10 cellular contexts compared by ENCODE assay signal in genomic region chr10:29646960-29647431, GRCh38. TPM values are rescaled to one million over a fixed set of nuclear protein-coding genes. Genes with fewer than 3 reads are reported as not detected.
A peak's percentile ranks its signal among the peaks of the same experiment; 100 is the strongest.
DNase-seq lines count a peak whose midpoint lies in the region; ATAC-seq and TF ChIP-seq lines count a peak whose summit lies in the region.
"Had no signal": no experiment of that assay in that cellular context is flagged by ENCODE, and none has a peak within 500 bp of the region (broad histone marks: within the 10 kb centered on the region; RNA-seq: fewer than 3 reads in every experiment).

No MANE protein-coding gene starts in this region.

- no peak overlapping the region; the same call in 1 of the 2 replicates for H2AFZ ChIP-seq in GM23248

- no peaks in the 10 kb centered on the region for H4K20me1 ChIP-seq in GM23248 (ENCODE audit: insufficient read depth)

- TF ChIP-seq CTCF in glutamatergic neuron (IDR thresholded peaks at IDR 0.05; ENCODE audit: partially characterized antibody, unreplicated experiment), result no peak

- H3K27ac ChIP-seq in GM23248, result peak overlapping the region; percentile 46

- H3K36me3 ChIP-seq in GM23248 (ENCODE audit: low read depth) (no peaks in the 10 kb centered on the region), skeletal muscle satellite cell (ENCODE audit: insufficient read depth, low read length) (no peaks in the 10 kb centered on the region)

- H3K9me3 ChIP-seq in GM23248 (ENCODE audit: low read depth) (no peaks in the 10 kb centered on the region), skeletal muscle satellite cell (replicated peaks; ENCODE audit: low read length) (no peaks in the 10 kb centered on the region)

- H3F3A ChIP-seq in GM23248 (ENCODE audit: insufficient read depth), result peaks cover 60% of the 10 kb centered on the region

- H3K4me3 ChIP-seq in GM23248, result peak overlapping the region; percentile 30
- no peak overlapping the region for H3K4me3 ChIP-seq in skeletal muscle satellite cell (ENCODE audit: low read length)

- H3K27me3 Mint-ChIP-seq in activated naive CD8-positive, alpha-beta T cell treated with anti-CD3 and anti-CD28 coated beads, Interleukin-2, amount 10 ng/mL, durations not matched to agents 7 days and 5 days, result peaks cover 2% of the 10 kb centered on the region
- peaks cover 7% of the 10 kb centered on the region for H3K27me3 Mint-ChIP-seq in glutamatergic neuron (ENCODE audit: unreplicated experiment)
- peaks cover 29% of the 10 kb centered on the region for H3K27me3 Mint-ChIP-seq in activated T-helper 1 cell treated with anti-CD3 and anti-CD28 coated beads, Interleukin-12 subunit alpha, Interleukin-12 subunit beta, Interleukin-2, Interleukin-4 antibody, amounts not matched to agents 30 ng/mL and 10 ng/mL and 1 ng/mL, durations not matched to agents 14 hours and 24 hours and 36 hours (ENCODE audit: insufficient read depth)

- in situ Hi-C loops in GM23248 (cut with MboI), result no loop called here

- H3K4me1 Mint-ChIP-seq in activated naive CD8-positive, alpha-beta T cell treated with anti-CD3 and anti-CD28 coated beads, Interleukin-2, amount 10 ng/mL, durations not matched to agents 7 days and 5 days, result peaks cover 39% of the 10 kb centered on the region
- peaks cover 44% of the 10 kb centered on the region for H3K4me1 Mint-ChIP-seq in glutamatergic neuron (ENCODE audit: low read depth, unreplicated experiment)
- peaks cover 22% of the 10 kb centered on the region for H3K4me1 Mint-ChIP-seq in activated T-helper 1 cell treated with anti-CD3 and anti-CD28 coated beads, Interleukin-12 subunit alpha, Interleukin-12 subunit beta, Interleukin-2, Interleukin-4 antibody, amounts not matched to agents 30 ng/mL and 10 ng/mL and 1 ng/mL, durations not matched to agents 14 hours and 24 hours and 36 hours (ENCODE audit: low read depth)

- DNase-seq in GM23248, result peak; percentile 57
- no peak for DNase-seq in activated naive CD8-positive, alpha-beta T cell treated with anti-CD3 and anti-CD28 coated beads, Interleukin-2, amount 10 ng/mL, durations not matched to agents 7 days and 5 days
- no peak for DNase-seq in glutamatergic neuron
- DNase-seq in NCI-H524 (lab: John Stamatoyannopoulos, UW), result no peak
- no peak for DNase-seq in islet precursor cell
- DNase-seq in activated T-helper 1 cell treated with anti-CD3 and anti-CD28 coated beads, Interleukin-12 subunit alpha, Interleukin-12 subunit beta, Interleukin-2, Interleukin-4 antibody, amounts not matched to agents 30 ng/mL and 10 ng/mL and 1 ng/mL, durations not matched to agents 14 hours and 24 hours and 36 hours (ENCODE audit: low spot score), result no peak
- DNase-seq in ureter (ENCODE audit: low spot score), result no peak
- DNase-seq: head of caudate nucleus; stimulated activated CD4-positive, alpha-beta T cell treated with anti-CD3 and anti-CD28 coated beads, Interleukin-12 subunit alpha, Interleukin-12 subunit beta, amount 100 ng/mL, for 4 hours had no signal

- H3K79me2 ChIP-seq in GM23248 (ENCODE audit: insufficient read depth), result no peaks in the 10 kb centered on the region

- intact Hi-C loops in activated T-helper 1 cell treated with anti-CD3 and anti-CD28 coated beads, Interleukin-12 subunit alpha, Interleukin-12 subunit beta, Interleukin-2, Interleukin-4 antibody, amounts not matched to agents 30 ng/mL and 10 ng/mL and 1 ng/mL, durations not matched to agents 14 hours and 24 hours and 36 hours (cut with micrococcal nuclease), result no loop called here

- H3K9me2 ChIP-seq in GM23248 (ENCODE audit: insufficient read depth), result no peaks in the 10 kb centered on the region

- 16 to 19% methylated on average over 3 of the region's 3 CpGs for WGBS in GM23248 (ENCODE audit: low coverage in 1 of 2, low lambda C conversion rate in 2 of 2, missing lambda C conversion rate in 2 of 2), 2 experiments

- H3K36me3 Mint-ChIP-seq in activated naive CD8-positive, alpha-beta T cell treated with anti-CD3 and anti-CD28 coated beads, Interleukin-2, amount 10 ng/mL, durations not matched to agents 7 days and 5 days, result no peaks in the 10 kb centered on the region
- no peaks in the 10 kb centered on the region for H3K36me3 Mint-ChIP-seq in glutamatergic neuron (ENCODE audit: unreplicated experiment)
- peaks cover 3% of the 10 kb centered on the region for H3K36me3 Mint-ChIP-seq in activated T-helper 1 cell treated with anti-CD3 and anti-CD28 coated beads, Interleukin-12 subunit alpha, Interleukin-12 subunit beta, Interleukin-2, Interleukin-4 antibody, amounts not matched to agents 30 ng/mL and 10 ng/mL and 1 ng/mL, durations not matched to agents 14 hours and 24 hours and 36 hours (ENCODE audit: low read depth)

- H3K27ac Mint-ChIP-seq in activated naive CD8-positive, alpha-beta T cell treated with anti-CD3 and anti-CD28 coated beads, Interleukin-2, amount 10 ng/mL, durations not matched to agents 7 days and 5 days, result peak overlapping the region; percentile 17
- peak overlapping the region; percentile 84 for H3K27ac Mint-ChIP-seq in glutamatergic neuron (ENCODE audit: unreplicated experiment)
- no peak overlapping the region for H3K27ac Mint-ChIP-seq in activated T-helper 1 cell treated with anti-CD3 and anti-CD28 coated beads, Interleukin-12 subunit alpha, Interleukin-12 subunit beta, Interleukin-2, Interleukin-4 antibody, amounts not matched to agents 30 ng/mL and 10 ng/mL and 1 ng/mL, durations not matched to agents 14 hours and 24 hours and 36 hours

- no peaks in the 10 kb centered on the region for H3K9me3 Mint-ChIP-seq in activated naive CD8-positive, alpha-beta T cell treated with anti-CD3 and anti-CD28 coated beads, Interleukin-2, amount 10 ng/mL, durations not matched to agents 7 days and 5 days
- H3K9me3 Mint-ChIP-seq in glutamatergic neuron (ENCODE audit: unreplicated experiment), result peaks cover 13% of the 10 kb centered on the region
- no peaks in the 10 kb centered on the region for H3K9me3 Mint-ChIP-seq in activated T-helper 1 cell treated with anti-CD3 and anti-CD28 coated beads, Interleukin-12 subunit alpha, Interleukin-12 subunit beta, Interleukin-2, Interleukin-4 antibody, amounts not matched to agents 30 ng/mL and 10 ng/mL and 1 ng/mL, durations not matched to agents 14 hours and 24 hours and 36 hours

- H3K4me3 Mint-ChIP-seq in activated naive CD8-positive, alpha-beta T cell treated with anti-CD3 and anti-CD28 coated beads, Interleukin-2, amount 10 ng/mL, durations not matched to agents 7 days and 5 days, result peak overlapping the region; percentile 15
- no peak overlapping the region for H3K4me3 Mint-ChIP-seq in glutamatergic neuron (ENCODE audit: unreplicated experiment)
- no peak overlapping the region for H3K4me3 Mint-ChIP-seq in activated T-helper 1 cell treated with anti-CD3 and anti-CD28 coated beads, Interleukin-12 subunit alpha, Interleukin-12 subunit beta, Interleukin-2, Interleukin-4 antibody, amounts not matched to agents 30 ng/mL and 10 ng/mL and 1 ng/mL, durations not matched to agents 14 hours and 24 hours and 36 hours

- H3K27me3 ChIP-seq in GM23248 (replicated peaks; ENCODE audit: insufficient read depth) (no peaks in the 10 kb centered on the region), skeletal muscle satellite cell (ENCODE audit: control insufficient read depth, insufficient read depth, low read length) (no peaks in the 10 kb centered on the region)

- ATAC-seq in activated naive CD8-positive, alpha-beta T cell treated with anti-CD3 and anti-CD28 coated beads, Interleukin-2, amount 10 ng/mL, durations not matched to agents 7 days and 5 days (ENCODE audit: low read depth), result no peak

- H3K4me2 ChIP-seq in GM23248 (ENCODE audit: unreplicated experiment), result peak overlapping the region; percentile 68
- H3K4me2 ChIP-seq in skeletal muscle satellite cell (ENCODE audit: low read length), result peak overlapping the region; percentile 69

- H3K9ac ChIP-seq in GM23248 (peak overlapping the region; percentile 23; the same call in 1 of the 2 replicates), skeletal muscle satellite cell (ENCODE audit: low read depth, low read length) (peak overlapping the region; percentile 39)

- H3K4me1 ChIP-seq in GM23248 (ENCODE audit: insufficient read depth) (peaks cover 56% of the 10 kb centered on the region), skeletal muscle satellite cell (ENCODE audit: control insufficient read depth, insufficient read depth, low read length) (peaks cover 71% of the 10 kb centered on the region)

- POLR2A ChIA-PET in activated naive CD8-positive, alpha-beta T cell treated with anti-CD3 and anti-CD28 coated beads, Interleukin-2, amount 10 ng/mL, durations not matched to agents 7 days and 5 days (lab: Charles Lee), result no interaction called here

RNA-seq across cellular contexts. Expression of gene SVIL, which starts 12.2 kb away (rescaled TPM):
- 6.6 and 7.3 TPM in 2 replicates for total RNA-seq in GM23248 (2014; rRNA removed; shearing (Covaris generic))
- polyA plus RNA-seq in GM23248 (2016; fragmentation: Nextera tagmentation; extraction: Ambion mirVana), result 5.9 and 11.0 TPM in 2 replicates
- total RNA-seq in activated naive CD8-positive, alpha-beta T cell treated with anti-CD3 and anti-CD28 coated beads, Interleukin-2, amount 10 ng/mL, durations not matched to agents 7 days and 5 days, result 10 to 100 TPM in 1 of 2 experiments, 1 to 10 TPM in 1; 8.3 to 10.3 TPM
- total RNA-seq in glutamatergic neuron (ENCODE audit: unreplicated experiment) (117 TPM), ureter (209 TPM)
- total RNA-seq in skeletal muscle satellite cell (2012; rRNA removed), result 50.7 and 58.3 TPM in 2 replicates
- 7.4 and 8.1 TPM in 2 replicates for total RNA-seq in activated T-helper 1 cell treated with anti-CD3 and anti-CD28 coated beads, Interleukin-12 subunit alpha, Interleukin-12 subunit beta, Interleukin-2, Interleukin-4 antibody, amounts not matched to agents 30 ng/mL and 10 ng/mL and 1 ng/mL, durations not matched to agents 14 hours and 24 hours and 36 hours

Comparison
In these comparisons a context has a peak if more than half of its experiments do, and no peak if none do; other contexts are left out.
1. RNA of gene SVIL, which starts 12.2 kb away (total RNA-seq): 209 TPM in ureter (single experiment) and 117 TPM in glutamatergic neuron (single experiment); 8.3 to 10.3 TPM in activated naive CD8-positive, alpha-beta T cell treated with anti-CD3 and anti-CD28 coated beads, Interleukin-2, amount 10 ng/mL, durations not matched to agents 7 days and 5 days, 7.4 to 8.1 TPM in activated T-helper 1 cell treated with anti-CD3 and anti-CD28 coated beads, Interleukin-12 subunit alpha, Interleukin-12 subunit beta, Interleukin-2, Interleukin-4 antibody, amounts not matched to agents 30 ng/mL and 10 ng/mL and 1 ng/mL, durations not matched to agents 14 hours and 24 hours and 36 hours and 6.6 to 7.3 TPM in GM23248; every median in the first group is over 10 times any median in the second.